ENCODE assay signal across 8 cellular contexts in genomic region chr4:182918044-182918607, GRCh38. TPM values are rescaled to one million over a fixed set of nuclear protein-coding genes. Genes with fewer than 3 reads are reported as not detected.
A peak's percentile ranks its signal among the peaks of the same experiment; 100 is the strongest.
DNase-seq lines count a peak whose midpoint lies in the region; ATAC-seq and TF ChIP-seq lines count a peak whose summit lies in the region.

No MANE protein-coding gene starts in this region.

- H2AFZ ChIP-seq in SU-DHL-6 (ENCODE audit: low read depth, low read length, severe bottlenecking): peak overlapping the region; percentile 84

- peak overlapping the region; percentile 76 for H3K4me2 ChIP-seq in SU-DHL-6 (ENCODE audit: low read depth, low read length, poor library complexity, severe bottlenecking)

- in situ Hi-C loops in GM13977 (cut with MboI; ENCODE audit: low pct_unique_long_range_greater_than_20kb, low sequenced_read_pairs, unreplicated experiment): loop anchor here (25.0 kb wide), 1 partner anchor 431 kb away; no protein-coding TSS in a partner anchor

- no peaks in the 10 kb centered on the region for H3K9me3 ChIP-seq in SU-DHL-6 (ENCODE audit: insufficient read depth, low read length)
- no peaks in the 10 kb centered on the region for H3K9me3 ChIP-seq in right atrium auricular region
- H3K9me3 ChIP-seq in spleen: no peaks in the 10 kb centered on the region

- H3K4me1 ChIP-seq in right atrium auricular region (peaks cover 0 to 14% of the 10 kb centered on the region in 2 donors), spleen (peaks cover 12 to 58% (median 40%) of the 10 kb centered on the region in 6 donors)

- H3K9me2 ChIP-seq in SU-DHL-6 (replicated peaks; ENCODE audit: insufficient read depth, low read length): no peaks in the 10 kb centered on the region

- no peaks in the 10 kb centered on the region for H3K79me2 ChIP-seq in SU-DHL-6 (ENCODE audit: insufficient read depth, low read length)

- TF ChIP-seq CTCF in SU-DHL-6 (IDR thresholded peaks at IDR 0.05; ENCODE audit: insufficient read depth, low read length, poor library complexity, severe bottlenecking): no peak
- TF ChIP-seq CTCF in right atrium auricular region (IDR thresholded peaks at IDR 0.05): no peak
- TF ChIP-seq CTCF in spleen (IDR thresholded peaks at IDR 0.05 in 8 of 11, conservative IDR thresholded peaks at IDR 0.05 in 3 of 11): peak in 1 of 11 experiments; percentile 3
- TF ChIP-seq CTCF in GM10248 (IDR thresholded peaks at IDR 0.05; ENCODE audit: control extremely low read depth, extremely low read depth, low read depth, missing control alignments): no peak
- TF ChIP-seq CTCF in GM13977 (IDR thresholded peaks at IDR 0.05; ENCODE audit: extremely low read depth, insufficient read depth, missing control alignments): no peak

- H3K36me3 ChIP-seq in SU-DHL-6 (ENCODE audit: low read length): no peaks in the 10 kb centered on the region
- peaks cover 16% of the 10 kb centered on the region for H3K36me3 ChIP-seq in right atrium auricular region
- peaks cover 0 to 23% (median 18%) of the 10 kb centered on the region in 6 donors for H3K36me3 ChIP-seq in spleen

- intact Hi-C loops in spleen (cut with DNase I; ENCODE audit: low total_unique reads): no loop called here

- TF ChIP-seq POLR2A in spleen (IDR thresholded peaks at IDR 0.05): no peak

- H3K27me3 ChIP-seq in SU-DHL-6 (ENCODE audit: low read length) (no peaks in the 10 kb centered on the region), right atrium auricular region (no peaks in the 10 kb centered on the region), spleen (replicated peaks in 1 of 7) (no peaks in the 10 kb centered on the region)

- no peaks in the 10 kb centered on the region for H4K20me1 ChIP-seq in SU-DHL-6 (ENCODE audit: low read depth, low read length)

- DNase-seq in SKM-1 (lab: John Stamatoyannopoulos, UW; ENCODE audit: unreplicated experiment) (peak; percentile 21), SKM-1 treated with dmso at 0.1 percent for 144 hours (lab: John Stamatoyannopoulos, UW; ENCODE audit: unreplicated experiment) (no peak), right atrium auricular region (ENCODE audit: low spot score) (no peak), spleen (no peak), GM10248 (ENCODE audit: extremely low spot score) (no peak), GM13977 (ENCODE audit: low spot score) (no peak)

- WGBS in spleen, 5 donors: 14 to 22% (median 18%) methylated on average over 11 to 12 of the region's 12 CpGs

- POLR2A ChIA-PET in GM10248 (lab: Yijun Ruan, JAX): no interaction called here

- H3K27ac ChIP-seq in SU-DHL-6 (ENCODE audit: low read depth, low read length) (no peak overlapping the region; the same call in 1 of the 2 replicates), right atrium auricular region (peak overlapping the region; percentile 92 to 95), spleen (peak overlapping the region; percentile 95 to 99 (median 96))

- H3K4me3 ChIP-seq in SU-DHL-6 (ENCODE audit: insufficient read depth, low read length, poor library complexity, severe bottlenecking) (peak overlapping the region; percentile 66), right atrium auricular region (peak overlapping the region; percentile 70 to 91), spleen (peak overlapping the region; percentile 52 to 84 (median 64))

- ATAC-seq in HG02885 (IDR thresholded peaks at IDR 0.05; ENCODE audit: poor library complexity, unreplicated experiment): peak; percentile 15

- CTCF ChIA-PET in GM10248 (lab: Yijun Ruan, JAX): interaction anchor here (0.6 to 2.6 kb wide), 12 partner anchors 9 to 345 kb away, joined by 3 to 13 read pairs (median 4); no protein-coding TSS in a partner anchor

- H3K9ac ChIP-seq in SU-DHL-6 (ENCODE audit: low read length): peak overlapping the region; percentile 77

- peaks cover 12% of the 10 kb centered on the region for H3F3A ChIP-seq in SU-DHL-6 (ENCODE audit: insufficient read depth)

RNA-seq across cellular contexts. Expression of gene DCTD, which starts 0.9 kb away (rescaled TPM):
- total RNA-seq in right atrium auricular region (10 to 100 TPM; 25.8 to 37.5 TPM), spleen (10 to 100 TPM; 63.9 to 97.2 (median 77.8) TPM)
- polyA plus RNA-seq in spleen: 10 to 100 TPM; 40.4 to 58.5 (median 46.8) TPM
